21 cellular contexts compared by ENCODE assay signal in the genomic region with DNA sequence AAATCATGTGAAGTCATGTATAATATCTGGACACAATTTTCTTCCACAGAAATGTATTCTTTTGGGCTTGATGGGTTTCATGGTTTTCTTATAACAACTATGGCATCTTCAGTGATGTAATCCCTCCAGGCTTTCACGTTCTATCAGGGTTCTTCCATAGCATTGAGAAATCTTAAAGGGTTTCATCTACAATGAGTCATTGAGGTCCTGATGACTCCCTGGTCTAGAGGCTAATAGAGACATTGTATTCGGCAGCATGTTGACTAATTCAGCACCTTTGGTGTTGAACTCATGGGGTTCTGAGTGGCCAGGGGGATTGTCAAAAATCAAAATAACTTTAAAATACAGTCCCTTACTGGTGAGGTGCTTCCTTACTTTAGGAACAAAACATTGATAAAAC.
"Had no signal": no experiment of that assay in that cellular context is flagged by ENCODE, and none has a peak within 500 bp of the region (broad histone marks: within the 10 kb centered on the region; RNA-seq: fewer than 3 reads in every experiment).

No MANE protein-coding gene starts in this region.

- DNase-seq: activated naive CD4-positive, alpha-beta T cell treated with anti-CD3 and anti-CD28 coated beads for 36 hours; activated naive CD8-positive, alpha-beta T cell treated with anti-CD3 and anti-CD28 coated beads, Interleukin-2, amount 10 ng/mL, durations not matched to agents 7 days and 5 days; activated T-cell treated with anti-CD3 and anti-CD28 coated beads, Interleukin-2, amount 50 U/mL, for 1 hour; amniotic stem cell; cerebellar nuclear complex; cortex of kidney; endodermal cell; immature natural killer cell; left ventricle myocardium inferior; mucosa of descending colon; nucleus accumbens; right lobe of liver; stimulated activated CD4-positive, alpha-beta T cell treated with anti-CD3 and anti-CD28 coated beads, Interleukin-1b, Interleukin-23, amount 100 ng/mL, for 48 hours; substantia nigra; T1000; thyroid gland; upper lobe of right lung had no signal

- H3K27ac ChIP-seq: epithelial cell of prostate, left ventricle myocardium inferior, parathyroid adenoma, right lobe of liver, skin epidermis, thyroid gland, upper lobe of right lung had no signal

- ATAC-seq: mucosa of descending colon, right lobe of liver, upper lobe of right lung, WTC11 had no signal
